ENCODE assay signal across 20 cellular contexts in genomic region chr9:127498298-127498697, GRCh38.
"Had no signal": no experiment of that assay in that cellular context is flagged by ENCODE, and none has a peak within 500 bp of the region (broad histone marks: within the 10 kb centered on the region; RNA-seq: fewer than 3 reads in every experiment).

No MANE protein-coding gene starts in this region.

- H3K9me3 Mint-ChIP-seq: activated CD4-positive, alpha-beta T cell treated with anti-CD3 and anti-CD28 coated beads, Interleukin-2, amount 10 ng/mL, durations not matched to agents 7 days and 5 days; activated T-cell treated with anti-CD3 and anti-CD28 coated beads, Interleukin-2, amount 50 U/mL, for 72 hours; mesothelial cell of epicardium; nephron progenitor cell; stimulated activated naive CD8-positive, alpha-beta T cell treated with anti-CD3 and anti-CD28 coated beads, Interleukin-15, amount 100 ng/mL, for 72 hours had no signal

- ATAC-seq: activated CD4-positive, CD25-positive, alpha-beta regulatory T cell treated with anti-CD3 and anti-CD28 coated beads, Interleukin-2, amount 50 U/mL, for 24 hours; activated T-cell treated with anti-CD3 and anti-CD28 coated beads, Interleukin-2, amount 50 U/mL, for 72 hours; SK-N-SH treated with all-trans-retinoic acid at 6 μM for 48 hours; stimulated activated naive CD8-positive, alpha-beta T cell treated with anti-CD3 and anti-CD28 coated beads, Interleukin-15, amount 100 ng/mL, for 72 hours had no signal

- H3K4me1 Mint-ChIP-seq: mesothelial cell of epicardium; stimulated activated naive CD8-positive, alpha-beta T cell treated with anti-CD3 and anti-CD28 coated beads, Interleukin-15, amount 100 ng/mL, for 72 hours had no signal

- H3K27me3 ChIP-seq: esophagus squamous epithelium, suprapubic skin, transverse colon, vagina had no signal

- H3K27ac ChIP-seq: suprapubic skin, transverse colon, vagina had no signal

- H3K4me3 Mint-ChIP-seq: activated CD4-positive, alpha-beta T cell treated with anti-CD3 and anti-CD28 coated beads, Interleukin-2, amount 10 ng/mL, durations not matched to agents 7 days and 5 days; activated T-cell treated with anti-CD3 and anti-CD28 coated beads, Interleukin-2, amount 50 U/mL, for 72 hours; mesothelial cell of epicardium; nephron progenitor cell; stimulated activated naive CD8-positive, alpha-beta T cell treated with anti-CD3 and anti-CD28 coated beads, Interleukin-15, amount 100 ng/mL, for 72 hours had no signal

- H3K27me3 Mint-ChIP-seq: activated CD4-positive, alpha-beta T cell treated with anti-CD3 and anti-CD28 coated beads, Interleukin-2, amount 10 ng/mL, durations not matched to agents 7 days and 5 days; stimulated activated naive CD8-positive, alpha-beta T cell treated with anti-CD3 and anti-CD28 coated beads, Interleukin-15, amount 100 ng/mL, for 72 hours had no signal

- H3K4me3 ChIP-seq: esophagus squamous epithelium, lung, suprapubic skin, transverse colon, vagina had no signal

- H3K27ac Mint-ChIP-seq: activated CD4-positive, alpha-beta T cell treated with anti-CD3 and anti-CD28 coated beads, Interleukin-2, amount 10 ng/mL, durations not matched to agents 7 days and 5 days; activated T-cell treated with anti-CD3 and anti-CD28 coated beads, Interleukin-2, amount 50 U/mL, for 72 hours; mesothelial cell of epicardium; nephron progenitor cell had no signal

- H3K9me3 ChIP-seq: esophagus squamous epithelium, suprapubic skin, transverse colon, vagina had no signal

- DNase-seq: activated CD4-positive, alpha-beta T cell treated with anti-CD3 and anti-CD28 coated beads, Interleukin-2, amount 10 ng/mL, durations not matched to agents 7 days and 5 days; activated CD8-positive, alpha-beta memory T cell treated with anti-CD3 and anti-CD28 coated beads for 24 hours; activated effector memory CD4-positive, alpha-beta T cell treated with anti-CD3 and anti-CD28 coated beads, Interleukin-2, amount 50 U/mL, for 16 hours; activated naive CD4-positive, alpha-beta T cell treated with anti-CD3 and anti-CD28 coated beads, Interleukin-2, amount 50 U/mL, for 16 hours; activated T-cell treated with anti-CD3 and anti-CD28 coated beads, Interleukin-2, amount 50 U/mL, for 72 hours; central memory CD4-positive, alpha-beta T cell; esophagus squamous epithelium; hippocampal formation; islet precursor cell; nephron progenitor cell; occipital lobe; stimulated activated CD4-positive, alpha-beta T cell treated with anti-CD3 and anti-CD28 coated beads, Interleukin-2, amount 100 ng/mL, for 24 hours; stimulated activated naive CD8-positive, alpha-beta T cell treated with anti-CD3 and anti-CD28 coated beads, Interleukin-15, amount 100 ng/mL, for 72 hours; transverse colon had no signal
